ENCODE assay signal across 1 cellular context in the genomic region with DNA sequence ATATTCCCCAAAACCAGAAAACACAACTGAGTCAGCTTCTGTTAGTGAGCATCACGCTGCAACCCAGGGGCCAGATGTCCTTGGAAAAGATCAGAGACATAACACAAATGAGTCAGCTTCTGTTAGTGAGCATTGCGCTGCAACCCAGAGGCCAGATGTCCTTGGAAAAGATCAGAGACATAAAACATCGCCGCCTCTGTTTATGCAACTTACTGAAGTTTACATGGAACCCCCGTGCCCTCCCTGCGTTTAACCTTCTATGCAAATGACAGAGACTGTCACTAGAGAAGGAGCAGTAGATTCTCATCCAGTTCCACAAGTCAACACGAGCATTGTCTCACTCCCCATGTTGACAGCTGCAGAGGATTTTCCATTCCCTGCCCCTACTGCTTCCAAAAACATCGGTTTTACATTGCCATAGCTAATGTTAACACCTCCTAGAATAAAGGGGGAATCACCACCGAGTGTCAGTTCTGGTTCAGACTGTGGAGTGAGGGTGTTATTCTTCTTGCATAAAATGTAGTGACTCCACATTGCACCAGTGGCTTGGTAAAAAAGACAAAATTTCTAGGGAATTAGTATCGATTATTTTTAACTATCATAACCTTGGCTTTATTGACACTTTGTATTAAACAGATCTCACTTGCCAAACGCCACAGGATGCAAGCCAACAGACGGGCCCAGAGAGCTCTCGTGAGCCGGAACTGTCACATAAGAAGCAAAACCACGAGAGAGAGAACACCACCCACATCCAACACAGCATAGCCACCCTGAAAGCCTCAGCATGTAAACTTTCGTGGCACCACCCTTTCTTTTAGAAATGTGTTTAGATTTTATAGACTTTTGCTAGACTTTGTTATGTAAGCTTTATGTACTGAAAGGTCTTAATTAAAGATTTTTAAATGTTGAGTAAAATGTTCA.
TF ChIP-seq lines count a peak whose summit lies in the region.

No MANE protein-coding gene starts in this region.

TF ChIP-seq in HepG2, 621 proteins besides CTCF, POLR2A, EP300 and RAD21 (continued from another document and continues in another):
- TF ChIP-seq, protein P1, sequence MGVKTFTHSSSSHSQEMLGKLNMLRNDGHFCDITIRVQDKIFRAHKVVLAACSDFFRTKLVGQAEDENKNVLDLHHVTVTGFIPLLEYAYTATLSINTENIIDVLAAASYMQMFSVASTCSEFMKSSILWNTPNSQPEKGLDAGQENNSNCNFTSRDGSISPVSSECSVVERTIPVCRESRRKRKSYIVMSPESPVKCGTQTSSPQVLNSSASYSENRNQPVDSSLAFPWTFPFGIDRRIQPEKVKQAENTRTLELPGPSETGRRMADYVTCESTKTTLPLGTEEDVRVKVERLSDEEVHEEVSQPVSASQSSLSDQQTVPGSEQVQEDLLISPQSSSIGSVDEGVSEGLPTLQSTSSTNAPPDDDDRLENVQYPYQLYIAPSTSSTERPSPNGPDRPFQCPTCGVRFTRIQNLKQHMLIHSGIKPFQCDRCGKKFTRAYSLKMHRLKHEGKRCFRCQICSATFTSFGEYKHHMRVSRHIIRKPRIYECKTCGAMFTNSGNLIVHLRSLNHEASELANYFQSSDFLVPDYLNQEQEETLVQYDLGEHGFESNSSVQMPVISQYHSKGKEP (CRISPR knock-in tag; IDR thresholded peaks at IDR 0.05) = no peak
- TF ChIP-seq, protein P2, sequence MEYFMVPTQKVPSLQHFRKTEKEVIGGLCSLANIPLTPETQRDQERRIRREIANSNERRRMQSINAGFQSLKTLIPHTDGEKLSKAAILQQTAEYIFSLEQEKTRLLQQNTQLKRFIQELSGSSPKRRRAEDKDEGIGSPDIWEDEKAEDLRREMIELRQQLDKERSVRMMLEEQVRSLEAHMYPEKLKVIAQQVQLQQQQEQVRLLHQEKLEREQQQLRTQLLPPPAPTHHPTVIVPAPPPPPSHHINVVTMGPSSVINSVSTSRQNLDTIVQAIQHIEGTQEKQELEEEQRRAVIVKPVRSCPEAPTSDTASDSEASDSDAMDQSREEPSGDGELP (IDR thresholded peaks at IDR 0.05; ENCODE audit: borderline replicate concordance, low read depth) = peak; percentile 83
- TF ChIP-seq, protein P3, sequence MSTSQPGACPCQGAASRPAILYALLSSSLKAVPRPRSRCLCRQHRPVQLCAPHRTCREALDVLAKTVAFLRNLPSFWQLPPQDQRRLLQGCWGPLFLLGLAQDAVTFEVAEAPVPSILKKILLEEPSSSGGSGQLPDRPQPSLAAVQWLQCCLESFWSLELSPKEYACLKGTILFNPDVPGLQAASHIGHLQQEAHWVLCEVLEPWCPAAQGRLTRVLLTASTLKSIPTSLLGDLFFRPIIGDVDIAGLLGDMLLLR (CRISPR knock-in tag; IDR thresholded peaks at IDR 0.05) = no peak
- peak; percentile 81 for TF ChIP-seq ELF3 (CRISPR knock-in tag; IDR thresholded peaks at IDR 0.05)
- TF ChIP-seq NCOA2 (CRISPR knock-in tag; IDR thresholded peaks at IDR 0.05) = peak; percentile 98
- 0 out of 2 replicates have a peak, but pooled peaks have one; percentile 80 for TF ChIP-seq ZNF337 (CRISPR knock-in tag; IDR thresholded peaks at IDR 0.05; ENCODE audit: borderline replicate concordance, low read depth)
- TF ChIP-seq ZNF652 (CRISPR knock-in tag; IDR thresholded peaks at IDR 0.05; ENCODE audit: borderline replicate concordance, low read depth) = peak; percentile 50; the same call in 1 of the 2 replicates
- TF ChIP-seq, protein P4, sequence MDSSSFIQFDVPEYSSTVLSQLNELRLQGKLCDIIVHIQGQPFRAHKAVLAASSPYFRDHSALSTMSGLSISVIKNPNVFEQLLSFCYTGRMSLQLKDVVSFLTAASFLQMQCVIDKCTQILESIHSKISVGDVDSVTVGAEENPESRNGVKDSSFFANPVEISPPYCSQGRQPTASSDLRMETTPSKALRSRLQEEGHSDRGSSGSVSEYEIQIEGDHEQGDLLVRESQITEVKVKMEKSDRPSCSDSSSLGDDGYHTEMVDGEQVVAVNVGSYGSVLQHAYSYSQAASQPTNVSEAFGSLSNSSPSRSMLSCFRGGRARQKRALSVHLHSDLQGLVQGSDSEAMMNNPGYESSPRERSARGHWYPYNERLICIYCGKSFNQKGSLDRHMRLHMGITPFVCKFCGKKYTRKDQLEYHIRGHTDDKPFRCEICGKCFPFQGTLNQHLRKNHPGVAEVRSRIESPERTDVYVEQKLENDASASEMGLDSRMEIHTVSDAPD (CRISPR knock-in tag; IDR thresholded peaks at IDR 0.05) = no peak
- TF ChIP-seq ZNF841 (CRISPR knock-in tag; IDR thresholded peaks at IDR 0.05; ENCODE audit: borderline replicate concordance) = no peak
- TF ChIP-seq ZNF331 (CRISPR knock-in tag; IDR thresholded peaks at IDR 0.05) = peak; percentile 91
- TF ChIP-seq RNF2 (conservative IDR thresholded peaks at IDR 0.05; ENCODE audit: low read depth) = 0 out of 2 replicates have a peak, but pooled peaks have one; percentile 30
- no peak for TF ChIP-seq PCBP2 (optimal IDR thresholded peaks at IDR 0.05; ENCODE audit: low read depth, low read length, poor library complexity, severe bottlenecking)
- TF ChIP-seq ZNF839 (CRISPR knock-in tag; IDR thresholded peaks at IDR 0.05; ENCODE audit: borderline replicate concordance) = no peak
- TF ChIP-seq, protein P5, sequence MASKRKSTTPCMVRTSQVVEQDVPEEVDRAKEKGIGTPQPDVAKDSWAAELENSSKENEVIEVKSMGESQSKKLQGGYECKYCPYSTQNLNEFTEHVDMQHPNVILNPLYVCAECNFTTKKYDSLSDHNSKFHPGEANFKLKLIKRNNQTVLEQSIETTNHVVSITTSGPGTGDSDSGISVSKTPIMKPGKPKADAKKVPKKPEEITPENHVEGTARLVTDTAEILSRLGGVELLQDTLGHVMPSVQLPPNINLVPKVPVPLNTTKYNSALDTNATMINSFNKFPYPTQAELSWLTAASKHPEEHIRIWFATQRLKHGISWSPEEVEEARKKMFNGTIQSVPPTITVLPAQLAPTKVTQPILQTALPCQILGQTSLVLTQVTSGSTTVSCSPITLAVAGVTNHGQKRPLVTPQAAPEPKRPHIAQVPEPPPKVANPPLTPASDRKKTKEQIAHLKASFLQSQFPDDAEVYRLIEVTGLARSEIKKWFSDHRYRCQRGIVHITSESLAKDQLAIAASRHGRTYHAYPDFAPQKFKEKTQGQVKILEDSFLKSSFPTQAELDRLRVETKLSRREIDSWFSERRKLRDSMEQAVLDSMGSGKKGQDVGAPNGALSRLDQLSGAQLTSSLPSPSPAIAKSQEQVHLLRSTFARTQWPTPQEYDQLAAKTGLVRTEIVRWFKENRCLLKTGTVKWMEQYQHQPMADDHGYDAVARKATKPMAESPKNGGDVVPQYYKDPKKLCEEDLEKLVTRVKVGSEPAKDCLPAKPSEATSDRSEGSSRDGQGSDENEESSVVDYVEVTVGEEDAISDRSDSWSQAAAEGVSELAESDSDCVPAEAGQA (IDR thresholded peaks at IDR 0.05; ENCODE audit: low read depth) = peak; percentile 54; the same call in 1 of the 2 replicates
- TF ChIP-seq, protein P5 (CRISPR knock-in tag; IDR thresholded peaks at IDR 0.05; ENCODE audit: borderline replicate concordance) = peak; percentile 85; the same call in 1 of the 2 replicates
- no peak for TF ChIP-seq ZNF20 (CRISPR knock-in tag; IDR thresholded peaks at IDR 0.05)
- peak; percentile 49; the same call in 1 of the 2 replicates for TF ChIP-seq REPIN1 (CRISPR knock-in tag; IDR thresholded peaks at IDR 0.05; ENCODE audit: borderline replicate concordance, low read depth)
- TF ChIP-seq ZNF263 (CRISPR knock-in tag; IDR thresholded peaks at IDR 0.05) = 0 out of 2 replicates have a peak, but pooled peaks have one; percentile 17
- no peak for TF ChIP-seq TBP (CRISPR knock-in tag; IDR thresholded peaks at IDR 0.05)
- peak; percentile 88 for TF ChIP-seq ZNF605 (CRISPR knock-in tag; IDR thresholded peaks at IDR 0.05)
- TF ChIP-seq, protein P6, sequence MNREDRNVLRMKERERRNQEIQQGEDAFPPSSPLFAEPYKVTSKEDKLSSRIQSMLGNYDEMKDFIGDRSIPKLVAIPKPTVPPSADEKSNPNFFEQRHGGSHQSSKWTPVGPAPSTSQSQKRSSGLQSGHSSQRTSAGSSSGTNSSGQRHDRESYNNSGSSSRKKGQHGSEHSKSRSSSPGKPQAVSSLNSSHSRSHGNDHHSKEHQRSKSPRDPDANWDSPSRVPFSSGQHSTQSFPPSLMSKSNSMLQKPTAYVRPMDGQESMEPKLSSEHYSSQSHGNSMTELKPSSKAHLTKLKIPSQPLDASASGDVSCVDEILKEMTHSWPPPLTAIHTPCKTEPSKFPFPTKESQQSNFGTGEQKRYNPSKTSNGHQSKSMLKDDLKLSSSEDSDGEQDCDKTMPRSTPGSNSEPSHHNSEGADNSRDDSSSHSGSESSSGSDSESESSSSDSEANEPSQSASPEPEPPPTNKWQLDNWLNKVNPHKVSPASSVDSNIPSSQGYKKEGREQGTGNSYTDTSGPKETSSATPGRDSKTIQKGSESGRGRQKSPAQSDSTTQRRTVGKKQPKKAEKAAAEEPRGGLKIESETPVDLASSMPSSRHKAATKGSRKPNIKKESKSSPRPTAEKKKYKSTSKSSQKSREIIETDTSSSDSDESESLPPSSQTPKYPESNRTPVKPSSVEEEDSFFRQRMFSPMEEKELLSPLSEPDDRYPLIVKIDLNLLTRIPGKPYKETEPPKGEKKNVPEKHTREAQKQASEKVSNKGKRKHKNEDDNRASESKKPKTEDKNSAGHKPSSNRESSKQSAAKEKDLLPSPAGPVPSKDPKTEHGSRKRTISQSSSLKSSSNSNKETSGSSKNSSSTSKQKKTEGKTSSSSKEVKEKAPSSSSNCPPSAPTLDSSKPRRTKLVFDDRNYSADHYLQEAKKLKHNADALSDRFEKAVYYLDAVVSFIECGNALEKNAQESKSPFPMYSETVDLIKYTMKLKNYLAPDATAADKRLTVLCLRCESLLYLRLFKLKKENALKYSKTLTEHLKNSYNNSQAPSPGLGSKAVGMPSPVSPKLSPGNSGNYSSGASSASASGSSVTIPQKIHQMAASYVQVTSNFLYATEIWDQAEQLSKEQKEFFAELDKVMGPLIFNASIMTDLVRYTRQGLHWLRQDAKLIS (CRISPR knock-in tag; IDR thresholded peaks at IDR 0.05) = 0 out of 2 replicates have a peak, but pooled peaks have one; percentile 57
- peak; percentile 82 for TF ChIP-seq IRF2 (CRISPR knock-in tag; IDR thresholded peaks at IDR 0.05)
- TF ChIP-seq PHF5A (CRISPR knock-in tag; IDR thresholded peaks at IDR 0.05; ENCODE audit: low read depth, unreplicated experiment) = no peak
- no peak for TF ChIP-seq ZNF792 (CRISPR knock-in tag; IDR thresholded peaks at IDR 0.05)
- no peak for TF ChIP-seq EZH2 (conservative IDR thresholded peaks at IDR 0.05; ENCODE audit: low read depth, low read length)
- TF ChIP-seq NONO (IDR thresholded peaks at IDR 0.05) = no peak
- no peak for TF ChIP-seq NONO (CRISPR knock-in tag; conservative IDR thresholded peaks at IDR 0.05)
- TF ChIP-seq ZNF556 (CRISPR knock-in tag; IDR thresholded peaks at IDR 0.05; ENCODE audit: borderline replicate concordance) = peak; percentile 91; the same call in 1 of the 2 replicates
- no peak for TF ChIP-seq MTF2 (CRISPR knock-in tag; IDR thresholded peaks at IDR 0.05; ENCODE audit: borderline replicate concordance)
- peak; percentile 24; the same call in 1 of the 2 replicates for TF ChIP-seq RARG (CRISPR knock-in tag; IDR thresholded peaks at IDR 0.05; ENCODE audit: low read depth)
- peak; percentile 59; the same call in 1 of the 2 replicates for TF ChIP-seq ZSCAN29 (CRISPR knock-in tag; conservative IDR thresholded peaks at IDR 0.05)
- no peak for TF ChIP-seq ZNF567 (CRISPR knock-in tag; IDR thresholded peaks at IDR 0.05; ENCODE audit: borderline replicate concordance)
- TF ChIP-seq CHD4 (IDR thresholded peaks at IDR 0.05; ENCODE audit: borderline replicate concordance, low read length) = no peak
- TF ChIP-seq, protein P7, sequence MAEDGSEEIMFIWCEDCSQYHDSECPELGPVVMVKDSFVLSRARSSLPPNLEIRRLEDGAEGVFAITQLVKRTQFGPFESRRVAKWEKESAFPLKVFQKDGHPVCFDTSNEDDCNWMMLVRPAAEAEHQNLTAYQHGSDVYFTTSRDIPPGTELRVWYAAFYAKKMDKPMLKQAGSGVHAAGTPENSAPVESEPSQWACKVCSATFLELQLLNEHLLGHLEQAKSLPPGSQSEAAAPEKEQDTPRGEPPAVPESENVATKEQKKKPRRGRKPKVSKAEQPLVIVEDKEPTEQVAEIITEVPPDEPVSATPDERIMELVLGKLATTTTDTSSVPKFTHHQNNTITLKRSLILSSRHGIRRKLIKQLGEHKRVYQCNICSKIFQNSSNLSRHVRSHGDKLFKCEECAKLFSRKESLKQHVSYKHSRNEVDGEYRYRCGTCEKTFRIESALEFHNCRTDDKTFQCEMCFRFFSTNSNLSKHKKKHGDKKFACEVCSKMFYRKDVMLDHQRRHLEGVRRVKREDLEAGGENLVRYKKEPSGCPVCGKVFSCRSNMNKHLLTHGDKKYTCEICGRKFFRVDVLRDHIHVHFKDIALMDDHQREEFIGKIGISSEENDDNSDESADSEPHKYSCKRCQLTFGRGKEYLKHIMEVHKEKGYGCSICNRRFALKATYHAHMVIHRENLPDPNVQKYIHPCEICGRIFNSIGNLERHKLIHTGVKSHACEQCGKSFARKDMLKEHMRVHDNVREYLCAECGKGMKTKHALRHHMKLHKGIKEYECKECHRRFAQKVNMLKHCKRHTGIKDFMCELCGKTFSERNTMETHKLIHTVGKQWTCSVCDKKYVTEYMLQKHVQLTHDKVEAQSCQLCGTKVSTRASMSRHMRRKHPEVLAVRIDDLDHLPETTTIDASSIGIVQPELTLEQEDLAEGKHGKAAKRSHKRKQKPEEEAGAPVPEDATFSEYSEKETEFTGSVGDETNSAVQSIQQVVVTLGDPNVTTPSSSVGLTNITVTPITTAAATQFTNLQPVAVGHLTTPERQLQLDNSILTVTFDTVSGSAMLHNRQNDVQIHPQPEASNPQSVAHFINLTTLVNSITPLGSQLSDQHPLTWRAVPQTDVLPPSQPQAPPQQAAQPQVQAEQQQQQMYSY (CRISPR knock-in tag; IDR thresholded peaks at IDR 0.05) = no peak; the same call in 1 of the 2 replicates
- TF ChIP-seq SOX5 (CRISPR knock-in tag; IDR thresholded peaks at IDR 0.05; ENCODE audit: borderline replicate concordance) = peak; percentile 96
- TF ChIP-seq ETV5 (CRISPR knock-in tag; IDR thresholded peaks at IDR 0.05; ENCODE audit: borderline replicate concordance) = peak; percentile 87
- TF ChIP-seq ZNF317 (CRISPR knock-in tag; IDR thresholded peaks at IDR 0.05) = peak; percentile 77
- TF ChIP-seq ZKSCAN5 (CRISPR knock-in tag; IDR thresholded peaks at IDR 0.05) = no peak
- TF ChIP-seq POLR2G (IDR thresholded peaks at IDR 0.05; ENCODE audit: low read depth, low read length) = peak; percentile 65
- TF ChIP-seq RARA (CRISPR knock-in tag; IDR thresholded peaks at IDR 0.05) = peak; percentile 98
- TF ChIP-seq ZNF34 (CRISPR knock-in tag; IDR thresholded peaks at IDR 0.05; ENCODE audit: borderline replicate concordance) = no peak; the same call in 1 of the 2 replicates
